ENCODE assay signal across 15 cellular contexts in genomic region chr11:17498058-17498457, GRCh38. TPM values are rescaled to one million over a fixed set of nuclear protein-coding genes. Genes with fewer than 3 reads are reported as not detected.
DNase-seq lines count a peak whose midpoint lies in the region; ATAC-seq, FAIRE-seq and TF ChIP-seq lines count a peak whose summit lies in the region.
"Had no signal": no experiment of that assay in that cellular context is flagged by ENCODE, and none has a peak within 500 bp of the region (broad histone marks: within the 10 kb centered on the region; RNA-seq: fewer than 3 reads in every experiment).

No MANE protein-coding gene starts in this region.

- H3K36me3 ChIP-seq in gastrocnemius medialis (no peaks in the 10 kb centered on the region), suprapubic skin (no peaks in the 10 kb centered on the region)
- H3K36me3 ChIP-seq: upper lobe of left lung had no signal

- no peak for TF ChIP-seq POLR2A in gastrocnemius medialis (IDR thresholded peaks at IDR 0.05)
- TF ChIP-seq POLR2A in suprapubic skin (IDR thresholded peaks at IDR 0.05) = no peak

- TF ChIP-seq CTCF in gastrocnemius medialis (IDR thresholded peaks at IDR 0.05 in 4 of 5, conservative IDR thresholded peaks at IDR 0.05 in 1 of 5) (no peak), suprapubic skin (IDR thresholded peaks at IDR 0.05) (no peak)

- no peaks in the 10 kb centered on the region for H3K4me1 ChIP-seq in gastrocnemius medialis
- no peaks in the 10 kb centered on the region for H3K4me1 ChIP-seq in suprapubic skin
- H3K4me1 ChIP-seq: upper lobe of left lung had no signal

- no peak for TF ChIP-seq EP300 in suprapubic skin (IDR thresholded peaks at IDR 0.05)

- 37% methylated on average over 4 of the region's 4 CpGs for WGBS in suprapubic skin

- in situ Hi-C loops in gastrocnemius medialis (cut with MboI; ENCODE audit: low sequenced_read_pairs in 4 of 4) = loop anchor here in 1 of 4 donors (10.0 kb wide), 1 partner anchor 263 kb away; no protein-coding TSS in a partner anchor

- DNase-seq in NCI-H2227 (lab: John Stamatoyannopoulos, UW; ENCODE audit: unreplicated experiment) (peak; percentile 38), NCI-H2227 treated with DMSO at 0.1 percent for 48 hours (lab: John Stamatoyannopoulos, UW) (no peak), NCI-H146 treated with DMSO at 0.1 percent for 48 hours (lab: John Stamatoyannopoulos, UW; ENCODE audit: unreplicated experiment) (peak; percentile 56), OCI-M1 (lab: John Stamatoyannopoulos, UW) (peak; percentile 29), gastrocnemius medialis (peak in 1 of 2 donors; percentile 76), frontal cortex (ENCODE audit: low spot score in 2 of 2) (no peak), suprapubic skin (ENCODE audit: low spot score in 2 of 2) (no peak)
- no peak for DNase-seq in stimulated activated naive CD4-positive, alpha-beta T cell (lab: John Stamatoyannopoulos, UW)
- DNase-seq: activated naive CD4-positive, alpha-beta T cell treated with anti-CD3 and anti-CD28 coated beads, Interleukin-2, amount 50 U/mL, for 16 hours; DMS 273 treated with DMSO at 0.1 percent for 48 hours; IMR-90 had no signal

- FAIRE-seq in frontal cortex (lab: Jason Lieb, UNC) = no peak

- intact Hi-C loops in gastrocnemius medialis (cut with DNase I; ENCODE audit: low total_unique reads) = no loop called here

- peak; percentile 67 to 96 for ATAC-seq in gastrocnemius medialis

- H3K27me3 ChIP-seq in gastrocnemius medialis (no peaks in the 10 kb centered on the region), suprapubic skin (peaks cover 5% of the 10 kb centered on the region)
- H3K27me3 ChIP-seq: upper lobe of left lung had no signal

- H3K27ac ChIP-seq in gastrocnemius medialis = no peak overlapping the region
- H3K27ac ChIP-seq in suprapubic skin = no peak overlapping the region
- H3K27ac ChIP-seq: GM23248, upper lobe of left lung had no signal

- H3K4me3 ChIP-seq in gastrocnemius medialis (no peak overlapping the region), suprapubic skin (no peak overlapping the region)
- H3K4me3 ChIP-seq: GM23248, upper lobe of left lung had no signal

- H3K9me3 ChIP-seq in gastrocnemius medialis (no peaks in the 10 kb centered on the region), suprapubic skin (no peaks in the 10 kb centered on the region)
- H3K9me3 ChIP-seq: upper lobe of left lung had no signal

RNA-seq across cellular contexts. Expression of gene ABCC8, which starts 21.4 kb away (rescaled TPM):
- total RNA-seq in gastrocnemius medialis (1 to 10 TPM in 2 of 4 donors, under 1 TPM in 2; 0.33 to 4.0 (median 1.1) TPM), frontal cortex (8.6 TPM), suprapubic skin (under 1 TPM in 1 of 4 donors, not detected in 3; 0.42 TPM)
- total RNA-seq: GM23248; IMR-90; osteoblast; T-helper 1 cell treated with Interleukin-12 subunit alpha and Interleukin-12 subunit beta and Interleukin-4 antibody, amounts not matched to agents 30 ng/mL and 1 ng/mL, for 36 hours had no signal

RNA-seq across cellular contexts. Expression of gene USH1C, which starts 46.2 kb away (rescaled TPM):
- total RNA-seq in gastrocnemius medialis = under 1 TPM in 1 of 4 donors, not detected in 3; 0.78 TPM
- not detected for total RNA-seq in frontal cortex
- total RNA-seq in suprapubic skin = not detected
- total RNA-seq: GM23248; IMR-90; osteoblast; T-helper 1 cell treated with Interleukin-12 subunit alpha and Interleukin-12 subunit beta and Interleukin-4 antibody, amounts not matched to agents 30 ng/mL and 1 ng/mL, for 36 hours had no signal

RNA-seq across cellular contexts. Expression of gene OTOG, which starts 49.0 kb away (rescaled TPM):
- total RNA-seq in gastrocnemius medialis = not detected
- total RNA-seq in frontal cortex = under 0.01 TPM
- not detected for total RNA-seq in suprapubic skin
- total RNA-seq: GM23248; IMR-90; osteoblast; T-helper 1 cell treated with Interleukin-12 subunit alpha and Interleukin-12 subunit beta and Interleukin-4 antibody, amounts not matched to agents 30 ng/mL and 1 ng/mL, for 36 hours; upper lobe of left lung had no signal

Comparison
In these comparisons a context has a peak if more than half of its experiments do, and no peak if none do; other contexts are left out.
1. DNase-seq: peak in NCI-H2227 (single experiment), NCI-H146 treated with DMSO at 0.1 percent for 48 hours (single experiment) and OCI-M1 (single experiment); none in NCI-H2227 treated with DMSO at 0.1 percent for 48 hours (single experiment), stimulated activated naive CD4-positive, alpha-beta T cell (0 of 6), frontal cortex (0 of 2) and suprapubic skin (0 of 2).